ENCODE assay signal across 8 cellular contexts in the genomic region with DNA sequence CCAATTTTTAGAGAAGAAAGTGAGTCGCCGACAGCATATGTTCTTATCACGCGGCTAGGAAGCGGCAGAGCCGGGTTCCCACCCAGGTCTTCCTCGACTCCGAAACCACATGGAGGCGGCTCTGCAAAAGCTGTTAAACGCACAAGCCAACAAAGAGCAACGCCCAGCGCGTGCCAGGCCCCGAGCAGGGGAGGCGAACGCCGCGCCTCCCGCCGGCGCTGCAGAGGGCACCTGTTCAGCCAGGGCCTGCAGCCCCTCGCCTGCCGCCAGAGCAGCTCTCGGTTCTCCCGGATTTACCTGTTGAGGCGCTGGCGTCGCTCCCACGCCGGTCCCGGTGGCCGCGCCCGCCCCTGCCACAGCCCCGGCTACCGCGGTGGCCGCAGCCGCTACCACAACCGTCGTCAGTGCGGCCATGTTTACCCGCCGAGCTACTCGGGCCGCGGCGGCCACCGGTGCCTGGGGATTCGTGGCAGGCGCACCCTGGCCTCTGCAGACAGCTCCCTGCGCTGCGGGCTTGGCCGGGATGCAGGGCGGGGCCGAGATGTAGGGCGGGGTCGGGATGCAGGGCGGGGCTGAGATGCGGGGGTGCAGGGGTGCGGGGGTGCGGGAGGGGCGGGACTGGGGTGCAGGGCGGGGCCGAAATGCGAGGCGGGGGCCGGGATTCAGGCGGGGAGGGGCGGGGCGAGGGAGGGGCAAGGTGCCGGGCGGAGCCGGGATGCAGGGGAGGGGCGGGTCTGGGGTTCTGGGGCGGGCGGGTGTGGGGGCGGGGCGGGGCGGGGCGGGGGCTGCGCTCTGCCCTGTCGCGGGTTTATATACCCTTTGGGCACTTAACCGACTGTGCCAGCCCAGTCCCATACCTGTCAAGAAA. TPM values are rescaled to one million over a fixed set of nuclear protein-coding genes. Genes with fewer than 3 reads are reported as not detected.
DNase-seq lines count a peak whose midpoint lies in the region; ATAC-seq, FAIRE-seq and TF ChIP-seq lines count a peak whose summit lies in the region.

A gene with protein sequence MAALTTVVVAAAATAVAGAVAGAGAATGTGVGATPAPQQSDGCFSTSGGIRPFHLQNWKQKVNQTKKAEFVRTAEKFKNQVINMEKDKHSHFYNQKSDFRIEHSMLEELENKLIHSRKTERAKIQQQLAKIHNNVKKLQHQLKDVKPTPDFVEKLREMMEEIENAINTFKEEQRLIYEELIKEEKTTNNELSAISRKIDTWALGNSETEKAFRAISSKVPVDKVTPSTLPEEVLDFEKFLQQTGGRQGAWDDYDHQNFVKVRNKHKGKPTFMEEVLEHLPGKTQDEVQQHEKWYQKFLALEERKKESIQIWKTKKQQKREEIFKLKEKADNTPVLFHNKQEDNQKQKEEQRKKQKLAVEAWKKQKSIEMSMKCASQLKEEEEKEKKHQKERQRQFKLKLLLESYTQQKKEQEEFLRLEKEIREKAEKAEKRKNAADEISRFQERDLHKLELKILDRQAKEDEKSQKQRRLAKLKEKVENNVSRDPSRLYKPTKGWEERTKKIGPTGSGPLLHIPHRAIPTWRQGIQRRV (minus strand): TSS at position 525 of the 868 bp plus-strand sequence. CDS start 111 bp downstream, at position 414.

- CTCF ChIA-PET in AG04449 (lab: Yijun Ruan, JAX) (interaction anchor here (0.8 to 2.5 kb wide), 4 partner anchors 8 to 289 kb away, joined by 3 to 24 read pairs (median 4); partner anchors contain the start of gene FEM1C), HepG2 (lab: Yijun Ruan, JAX; ENCODE audit: low intra/inter-chr PET ratio, low total read pairs) (no interaction called here)

- H3K4me1 ChIP-seq in HepG2 (ENCODE audit: insufficient read depth, low read length), result peaks cover 14% of the 10 kb centered on the region

- TF ChIP-seq CTCF in AG04449 (IDR thresholded peaks at IDR 0.05; ENCODE audit: insufficient read depth, low read length, missing control alignments), result no peak
- TF ChIP-seq CTCF in HepG2 (CRISPR knock-in tag; IDR thresholded peaks at IDR 0.05), result peak; percentile 13; the same call in 1 of the 2 replicates

- peak within 1 kb of the TSS; percentile 79 for H3K4me3 ChIP-seq in AG04449 (ENCODE audit: low read depth, low read length)
- peak within 1 kb of the TSS; percentile 59 to 82 (median 77) for H3K4me3 ChIP-seq in HepG2 (replicated peaks in 1 of 3; ENCODE audit: insufficient read depth in 1 of 3, low read depth in 2 of 3, low read length in 3 of 3)

- H3K27me3 ChIP-seq in HepG2 (ENCODE audit: control insufficient read depth in 1 of 2, insufficient read depth in 2 of 2, low read length in 2 of 2), result no peaks in the 10 kb centered on the region

- H3K9me3 ChIP-seq in HepG2 (ENCODE audit: low read length), result no peaks in the 10 kb centered on the region

- H3K4me2 ChIP-seq in HepG2 (ENCODE audit: low read depth, low read length), result peak within 1 kb of the TSS; percentile 99

- H4K20me1 ChIP-seq in HepG2 (ENCODE audit: insufficient read depth, low read length), result 0 out of 2 replicates have a peak, but pooled peaks cover 3% of the 10 kb centered on the region

- H2AFZ ChIP-seq in HepG2 (ENCODE audit: low read length), result peak within 1 kb of the TSS; percentile 86

- WGBS in HepG2 (ENCODE audit: low lambda C conversion rate), result 3% methylated on average over 38 of the region's 85 CpGs

- POLR2A ChIA-PET in AG04449 (lab: Yijun Ruan, JAX), result interaction anchor here (1.0 to 1.2 kb wide), 2 partner anchors 16 to 338 kb away, joined by 3 read pairs; no protein-coding TSS in a partner anchor
- POLR2A ChIA-PET in HepG2 (lab: Yijun Ruan, JAX), result interaction anchor here (1.0 to 1.9 kb wide), 3 partner anchors 34 to 329 kb away, joined by 3 to 8 read pairs (median 7); partner anchors contain the start of genes FEM1C, PGGT1B and TMED7

- in situ Hi-C loops in HepG2 (cut with HindIII; ENCODE audit: extremely low pct_ligation_motif_present, low pct_unique_long_range_greater_than_20kb), result no loop called here

- TF ChIP-seq RAD21 in HepG2 (CRISPR knock-in tag; IDR thresholded peaks at IDR 0.05), result no peak; the same call in 1 of the 2 replicates

- H3K79me2 ChIP-seq in HepG2 (ENCODE audit: insufficient read depth, low read length), result no peaks in the 10 kb centered on the region

- DNase-seq in AG04449 (ENCODE audit: low read depth, low spot score) (no peak), NCI-H2227 treated with DMSO at 0.1 percent for 48 hours (lab: John Stamatoyannopoulos, UW) (peak; percentile 63), dedifferentiated amniotic fluid mesenchymal stem cell (ENCODE audit: extremely low spot score) (peak; percentile 29), HepG2 (ENCODE audit: low spot score) (peak; percentile 36)
- peak; percentile 82 to 88 for DNase-seq in activated CD4-positive, alpha-beta T cell treated with anti-CD3 and anti-CD28 coated beads for 4 hours
- DNase-seq in stimulated activated CD4-positive, alpha-beta T cell treated with anti-CD3 and anti-CD28 coated beads, Interleukin-4, amount 100 ng/mL, for 1 hour, result peak; percentile 81

- peak; percentile 56; a peak in 3 of 4 replicates for TF ChIP-seq POLR2A in HepG2 (IDR thresholded peaks at IDR 0.05; ENCODE audit: insufficient read depth in 1 of 2, low read depth in 2 of 2, low read length in 2 of 2)

- intact Hi-C loops in HepG2 (cut with micrococcal nuclease; ENCODE audit: unreplicated experiment), result loop anchor here (2.0 to 10.0 kb wide), 2 partner anchors 34 to 538 kb away; partner anchors contain the start of gene PGGT1B

- peak within 1 kb of the TSS; percentile 38 for H3K27ac ChIP-seq in HepG2 (ENCODE audit: extremely low read length, insufficient read depth, low read length)

- peak; percentile 84 for ATAC-seq in GM18867 (IDR thresholded peaks at IDR 0.05; ENCODE audit: unreplicated experiment)
- ATAC-seq in HG03095 (IDR thresholded peaks at IDR 0.05; ENCODE audit: unreplicated experiment), result peak; percentile 79
- peak; percentile 95 for ATAC-seq in HepG2

- no peak for TF ChIP-seq EP300 in HepG2 (IDR thresholded peaks at IDR 0.05; ENCODE audit: low read depth in 2 of 2, low read length in 2 of 2)
- TF ChIP-seq EP300 in HepG2 (CRISPR knock-in tag; IDR thresholded peaks at IDR 0.05; ENCODE audit: borderline replicate concordance), result no peak

- FAIRE-seq in HepG2 (lab: Jason Lieb, UNC), result no peak

- no TSS peak for BruUV-seq in HepG2 (replicated peaks; lab: Mats Ljungman, UMichigan)

- peak within 1 kb of the TSS; percentile 73 for H3K9ac ChIP-seq in HepG2 (ENCODE audit: insufficient read depth, low read depth, low read length)

- no peaks in the 10 kb centered on the region for H3K36me3 ChIP-seq in HepG2 (replicated peaks in 1 of 2; ENCODE audit: control insufficient read depth in 1 of 2, insufficient read depth in 2 of 2, low read length in 2 of 2)

TF ChIP-seq in HepG2, 621 proteins besides CTCF, POLR2A, EP300 and RAD21 (continues in another document):
- peak in 1 of 2 experiments; percentile 38; a peak in 3 of 4 replicates for TF ChIP-seq HMGXB4 (CRISPR knock-in tag; IDR thresholded peaks at IDR 0.05; ENCODE audit: borderline replicate concordance in 1 of 2, low read depth in 1 of 2)

RNA-seq across cellular contexts. Expression of the gene that starts here (rescaled TPM):
- total RNA-seq in HepG2 (2016; rRNA removed; fragmentation: Illumina TruSeq; extraction: Trizol), result 2.8 and 3.3 TPM in 2 replicates
- 1.2 and 2.0 TPM in 2 replicates for total RNA-seq in HepG2 (2016; cell fraction: cytosol; rRNA removed; fragmentation: Illumina TruSeq; extraction: Trizol; ENCODE audit: low read depth)
- total RNA-seq in HepG2 (2016; cell fraction: insoluble cytoplasmic fraction; rRNA removed; fragmentation: Illumina TruSeq; extraction: Trizol), result 3.4 and 3.8 TPM in 2 replicates
- 1.9 and 2.1 TPM in 2 replicates for total RNA-seq in HepG2 (2016; cell fraction: membrane; rRNA removed; fragmentation: Illumina TruSeq; extraction: Trizol)
- total RNA-seq in HepG2 (2016; cell fraction: nucleus; rRNA removed; fragmentation: Illumina TruSeq; extraction: Trizol), result 3.8 and 6.0 TPM in 2 replicates
- 0.78 and 1.1 TPM in 2 replicates for polyA plus RNA-seq in HepG2 (2011; rRNA removed)
- 0.64 and 0.81 TPM in 2 replicates for polyA plus RNA-seq in HepG2 (2011; cell fraction: cytosol; rRNA removed)
- 0.45 and 0.71 TPM in 2 replicates for polyA plus RNA-seq in HepG2 (2011; cell fraction: nucleus; rRNA removed)
- polyA plus RNA-seq in HepG2 (2012), result 2.5 and 3.9 TPM in 2 replicates
- 0.85 and 0.99 TPM in 2 replicates for polyA plus RNA-seq in HepG2 (2016; cell fraction: cytosol; fragmentation: Illumina TruSeq; extraction: Trizol; ENCODE audit: low read depth)
- polyA plus RNA-seq in HepG2 (2016; cell fraction: insoluble cytoplasmic fraction; fragmentation: Illumina TruSeq; extraction: Trizol; ENCODE audit: low read depth), result 4.0 and 4.9 TPM in 2 replicates
- 1.1 and 1.7 TPM in 2 replicates for polyA plus RNA-seq in HepG2 (2016; cell fraction: membrane; fragmentation: Illumina TruSeq; extraction: Trizol; ENCODE audit: low read depth)
- 5.2 and 9.4 TPM in 2 replicates for polyA plus RNA-seq in HepG2 (2016; cell fraction: nucleus; fragmentation: Illumina TruSeq; extraction: Trizol; ENCODE audit: insufficient read depth, low read depth)
- polyA minus RNA-seq in HepG2 (2011; rRNA and poly(A)+ RNA removed; ENCODE audit: low replicate concordance), result 0.18 and 0.44 TPM in 2 replicates
- polyA minus RNA-seq in HepG2 (2011; cell fraction: cytosol; rRNA and poly(A)+ RNA removed), result 0.69 and 1.4 TPM in 2 replicates
- 4.2 and 4.8 TPM in 2 replicates for polyA minus RNA-seq in HepG2 (2011; cell fraction: nucleus; rRNA and poly(A)+ RNA removed)
